8 cellular contexts compared by ENCODE assay signal in the genomic region with DNA sequence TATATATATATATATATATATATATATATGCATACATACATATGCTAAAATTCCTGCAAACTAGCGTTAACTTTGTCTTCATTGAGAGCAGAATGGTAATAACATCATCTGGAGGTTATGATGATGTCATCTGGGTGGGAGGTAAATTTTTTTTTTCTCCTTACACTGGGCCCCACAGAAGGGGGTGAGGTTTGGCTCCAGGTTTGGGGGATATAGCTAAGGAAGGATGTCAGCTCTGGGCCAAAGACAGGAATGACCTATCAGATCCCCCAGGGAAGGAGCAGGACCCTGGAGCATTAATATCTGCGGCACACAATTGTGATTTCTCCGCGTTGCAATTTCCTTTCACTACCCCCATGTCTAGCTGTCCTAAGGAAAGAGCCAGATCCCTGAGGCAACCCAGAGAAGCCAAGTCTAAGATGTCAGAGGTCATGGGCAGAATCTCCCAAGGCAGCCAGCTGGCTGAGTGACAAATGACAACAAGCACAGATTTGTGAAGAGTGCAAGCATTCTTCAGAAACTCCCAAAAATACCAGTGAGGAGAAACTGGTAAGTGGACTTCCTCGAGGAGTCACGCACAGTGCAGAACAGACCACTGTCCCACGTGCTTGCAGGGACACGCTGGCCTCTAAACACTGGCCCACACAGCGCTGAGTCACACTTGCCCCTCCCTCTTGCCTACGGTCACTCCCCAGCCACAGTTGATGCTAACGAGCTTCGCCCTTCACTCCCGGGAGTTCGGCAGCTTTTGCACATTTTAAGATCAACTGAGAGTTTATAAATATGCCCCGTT. TPM values are rescaled to one million over a fixed set of nuclear protein-coding genes. Genes with fewer than 3 reads are reported as not detected.
DNase-seq lines count a peak whose midpoint lies in the region; ATAC-seq and TF ChIP-seq lines count a peak whose summit lies in the region.

No MANE protein-coding gene starts in this region.

- DNase-seq in DMS53 treated with DMSO at 0.1 percent for 48 hours (lab: John Stamatoyannopoulos, UW; ENCODE audit: unreplicated experiment): peak; percentile 67
- peak; percentile 60 for DNase-seq in NOMO-1 treated with dmso at 0.1 percent for 144 hours (lab: John Stamatoyannopoulos, UW; ENCODE audit: unreplicated experiment)
- peak; percentile 86 for DNase-seq in colonic mucosa
- DNase-seq in thoracic aorta (ENCODE audit: low spot score): peak; percentile 80
- no peak for DNase-seq in NCI-H2029 (lab: John Stamatoyannopoulos, UW)
- DNase-seq in NK-92 (lab: John Stamatoyannopoulos, UW; ENCODE audit: unreplicated experiment): no peak

- no peaks in the 10 kb centered on the region for H3K27me3 ChIP-seq in colonic mucosa
- H3K27me3 ChIP-seq in liver (ENCODE audit: control insufficient read depth in 4 of 4, insufficient read depth in 4 of 4, low read length in 3 of 4): no peaks in the 10 kb centered on the region
- H3K27me3 ChIP-seq in thoracic aorta (replicated peaks; ENCODE audit: insufficient read depth): no peaks in the 10 kb centered on the region

- peak in 1 of 2 donors; percentile 44 for TF ChIP-seq RAD21 in liver (IDR thresholded peaks at IDR 0.05)

- H3K4me1 ChIP-seq in colonic mucosa: peaks cover 11% of the 10 kb centered on the region
- H3K4me1 ChIP-seq in liver (ENCODE audit: control insufficient read depth in 4 of 4, insufficient read depth in 4 of 4, low read length in 3 of 4): peaks cover 3 to 42% (median 31%) of the 10 kb centered on the region in 4 donors
- H3K4me1 ChIP-seq in thoracic aorta (ENCODE audit: control insufficient read depth in 1 of 2, low read depth in 2 of 2): peaks cover 9 to 12% of the 10 kb centered on the region in 2 donors

- intact Hi-C loops in colonic mucosa (cut with DNase I): no loop called here

- no peaks in the 10 kb centered on the region for H3K9me3 ChIP-seq in colonic mucosa
- no peaks in the 10 kb centered on the region for H3K9me3 ChIP-seq in liver (ENCODE audit: control insufficient read depth in 4 of 4, low read length in 3 of 4)
- no peaks in the 10 kb centered on the region for H3K9me3 ChIP-seq in thoracic aorta

- H3K27ac ChIP-seq in colonic mucosa (peak overlapping the region; percentile 28), liver (ENCODE audit: low read depth in 1 of 2, low read length in 2 of 2) (peak overlapping the region; percentile 71 to 93), thoracic aorta (peak overlapping the region; percentile 73 to 75)

- WGBS in liver: 25% methylated on average over 15 of the region's 15 CpGs

- H3K9ac ChIP-seq in colonic mucosa (ENCODE audit: low read depth in 2 of 2, low read length in 2 of 2): peak overlapping the region in 1 of 2 donors; percentile 32
- H3K9ac ChIP-seq in liver (ENCODE audit: low read depth in 1 of 2, low read length in 2 of 2): peak overlapping the region in 1 of 2 donors; percentile 82

- H3K36me3 ChIP-seq in colonic mucosa (no peaks in the 10 kb centered on the region), liver (ENCODE audit: control insufficient read depth in 4 of 4, insufficient read depth in 3 of 4, low read depth in 1 of 4, low read length in 3 of 4) (no peaks in the 10 kb centered on the region), thoracic aorta (no peaks in the 10 kb centered on the region)

- ATAC-seq in thoracic aorta (ENCODE audit: insufficient number of reproducible peaks, low FRiP score, low read depth) (peak; percentile 74), HG03196 (IDR thresholded peaks at IDR 0.05; ENCODE audit: unreplicated experiment) (no peak)

- TF ChIP-seq CTCF in colonic mucosa (IDR thresholded peaks at IDR 0.05): no peak
- no peak for TF ChIP-seq CTCF in liver (IDR thresholded peaks at IDR 0.05; ENCODE audit: low read depth, low read length, missing input control)
- TF ChIP-seq CTCF in thoracic aorta (IDR thresholded peaks at IDR 0.05): no peak

- H3K4me3 ChIP-seq in colonic mucosa (no peak overlapping the region), liver (ENCODE audit: low read depth in 1 of 3, low read length in 3 of 3) (no peak overlapping the region), thoracic aorta (peak overlapping the region; percentile 40)

TF ChIP-seq in liver, 16 proteins besides CTCF, POLR2A, EP300 and RAD21:
- TF ChIP-seq GABPA (IDR thresholded peaks at IDR 0.05 in 1 of 2, conservative IDR thresholded peaks at IDR 0.05 in 1 of 2) (no peak), TAF1 (conservative IDR thresholded peaks at IDR 0.05) (no peak), JUND (IDR thresholded peaks at IDR 0.05) (peak; percentile 97 to 98), FOXA2 (IDR thresholded peaks at IDR 0.05) (no peak), YY1 (IDR thresholded peaks at IDR 0.05) (peak; percentile 58), SP1 (IDR thresholded peaks at IDR 0.05) (peak; percentile 75), HNF4A (conservative IDR thresholded peaks at IDR 0.05) (peak; percentile 35 to 63), NR2F2 (IDR thresholded peaks at IDR 0.05) (peak; percentile 93), FOXA1 (IDR thresholded peaks at IDR 0.05) (no peak), EGR1 (IDR thresholded peaks at IDR 0.05; ENCODE audit: low read depth in 2 of 2) (no peak), RXRA (IDR thresholded peaks at IDR 0.05) (peak; percentile 68 to 78), HNF4G (IDR thresholded peaks at IDR 0.05) (no peak)
- TF ChIP-seq, protein P1, sequence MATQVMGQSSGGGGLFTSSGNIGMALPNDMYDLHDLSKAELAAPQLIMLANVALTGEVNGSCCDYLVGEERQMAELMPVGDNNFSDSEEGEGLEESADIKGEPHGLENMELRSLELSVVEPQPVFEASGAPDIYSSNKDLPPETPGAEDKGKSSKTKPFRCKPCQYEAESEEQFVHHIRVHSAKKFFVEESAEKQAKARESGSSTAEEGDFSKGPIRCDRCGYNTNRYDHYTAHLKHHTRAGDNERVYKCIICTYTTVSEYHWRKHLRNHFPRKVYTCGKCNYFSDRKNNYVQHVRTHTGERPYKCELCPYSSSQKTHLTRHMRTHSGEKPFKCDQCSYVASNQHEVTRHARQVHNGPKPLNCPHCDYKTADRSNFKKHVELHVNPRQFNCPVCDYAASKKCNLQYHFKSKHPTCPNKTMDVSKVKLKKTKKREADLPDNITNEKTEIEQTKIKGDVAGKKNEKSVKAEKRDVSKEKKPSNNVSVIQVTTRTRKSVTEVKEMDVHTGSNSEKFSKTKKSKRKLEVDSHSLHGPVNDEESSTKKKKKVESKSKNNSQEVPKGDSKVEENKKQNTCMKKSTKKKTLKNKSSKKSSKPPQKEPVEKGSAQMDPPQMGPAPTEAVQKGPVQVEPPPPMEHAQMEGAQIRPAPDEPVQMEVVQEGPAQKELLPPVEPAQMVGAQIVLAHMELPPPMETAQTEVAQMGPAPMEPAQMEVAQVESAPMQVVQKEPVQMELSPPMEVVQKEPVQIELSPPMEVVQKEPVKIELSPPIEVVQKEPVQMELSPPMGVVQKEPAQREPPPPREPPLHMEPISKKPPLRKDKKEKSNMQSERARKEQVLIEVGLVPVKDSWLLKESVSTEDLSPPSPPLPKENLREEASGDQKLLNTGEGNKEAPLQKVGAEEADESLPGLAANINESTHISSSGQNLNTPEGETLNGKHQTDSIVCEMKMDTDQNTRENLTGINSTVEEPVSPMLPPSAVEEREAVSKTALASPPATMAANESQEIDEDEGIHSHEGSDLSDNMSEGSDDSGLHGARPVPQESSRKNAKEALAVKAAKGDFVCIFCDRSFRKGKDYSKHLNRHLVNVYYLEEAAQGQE (IDR thresholded peaks at IDR 0.05): peak; percentile 78
- TF ChIP-seq, protein P2, sequence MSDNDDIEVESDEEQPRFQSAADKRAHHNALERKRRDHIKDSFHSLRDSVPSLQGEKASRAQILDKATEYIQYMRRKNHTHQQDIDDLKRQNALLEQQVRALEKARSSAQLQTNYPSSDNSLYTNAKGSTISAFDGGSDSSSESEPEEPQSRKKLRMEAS (IDR thresholded peaks at IDR 0.05): peak; percentile 97
- TF ChIP-seq, protein P3, sequence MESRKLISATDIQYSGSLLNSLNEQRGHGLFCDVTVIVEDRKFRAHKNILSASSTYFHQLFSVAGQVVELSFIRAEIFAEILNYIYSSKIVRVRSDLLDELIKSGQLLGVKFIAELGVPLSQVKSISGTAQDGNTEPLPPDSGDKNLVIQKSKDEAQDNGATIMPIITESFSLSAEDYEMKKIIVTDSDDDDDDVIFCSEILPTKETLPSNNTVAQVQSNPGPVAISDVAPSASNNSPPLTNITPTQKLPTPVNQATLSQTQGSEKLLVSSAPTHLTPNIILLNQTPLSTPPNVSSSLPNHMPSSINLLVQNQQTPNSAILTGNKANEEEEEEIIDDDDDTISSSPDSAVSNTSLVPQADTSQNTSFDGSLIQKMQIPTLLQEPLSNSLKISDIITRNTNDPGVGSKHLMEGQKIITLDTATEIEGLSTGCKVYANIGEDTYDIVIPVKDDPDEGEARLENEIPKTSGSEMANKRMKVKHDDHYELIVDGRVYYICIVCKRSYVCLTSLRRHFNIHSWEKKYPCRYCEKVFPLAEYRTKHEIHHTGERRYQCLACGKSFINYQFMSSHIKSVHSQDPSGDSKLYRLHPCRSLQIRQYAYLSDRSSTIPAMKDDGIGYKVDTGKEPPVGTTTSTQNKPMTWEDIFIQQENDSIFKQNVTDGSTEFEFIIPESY (IDR thresholded peaks at IDR 0.05): no peak
- TF ChIP-seq, protein P4, sequence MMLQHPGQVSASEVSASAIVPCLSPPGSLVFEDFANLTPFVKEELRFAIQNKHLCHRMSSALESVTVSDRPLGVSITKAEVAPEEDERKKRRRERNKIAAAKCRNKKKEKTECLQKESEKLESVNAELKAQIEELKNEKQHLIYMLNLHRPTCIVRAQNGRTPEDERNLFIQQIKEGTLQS (IDR thresholded peaks at IDR 0.05): peak; percentile 72

RNA-seq across cellular contexts. Expression of a gene that starts 9.9 kb away (rescaled TPM):
- total RNA-seq in colonic mucosa (1,000 to 10,000 TPM in 1 of 2 donors, 100 to 1,000 TPM in 1; 903 to 1,043 TPM), liver (100 to 1,000 TPM; 503 to 624 TPM), thoracic aorta (1,000 to 10,000 TPM; 1,069 to 1,422 TPM)
- 100 to 1,000 TPM; 385 to 434 TPM for polyA plus RNA-seq in liver

RNA-seq across cellular contexts. Expression of a gene that starts 40.8 kb away (rescaled TPM):
- total RNA-seq in colonic mucosa (10 to 100 TPM; 44.9 to 83.1 TPM), liver (100 to 1,000 TPM in 1 of 2 donors, 10 to 100 TPM in 1; 85.3 to 169 TPM), thoracic aorta (10 to 100 TPM in 1 of 2 donors, 1 to 10 TPM in 1; 8.8 to 13.1 TPM)
- polyA plus RNA-seq in liver: 100 to 1,000 TPM; 112 to 289 TPM

Comparison
In these comparisons a context has a peak if more than half of its experiments do, and no peak if none do; other contexts are left out.
1. DNase-seq: peak in DMS53 treated with DMSO at 0.1 percent for 48 hours (single experiment), NOMO-1 treated with dmso at 0.1 percent for 144 hours (single experiment), colonic mucosa (single experiment) and thoracic aorta (single experiment); none in NCI-H2029 (single experiment) and NK-92 (single experiment).
2. H3K27ac ChIP-seq: peak in every context shown above with its lines; median percentile 82 in liver; 74 in thoracic aorta; 28 in colonic mucosa.